ENCODE assay signal across 1 cellular context in the genomic region with DNA sequence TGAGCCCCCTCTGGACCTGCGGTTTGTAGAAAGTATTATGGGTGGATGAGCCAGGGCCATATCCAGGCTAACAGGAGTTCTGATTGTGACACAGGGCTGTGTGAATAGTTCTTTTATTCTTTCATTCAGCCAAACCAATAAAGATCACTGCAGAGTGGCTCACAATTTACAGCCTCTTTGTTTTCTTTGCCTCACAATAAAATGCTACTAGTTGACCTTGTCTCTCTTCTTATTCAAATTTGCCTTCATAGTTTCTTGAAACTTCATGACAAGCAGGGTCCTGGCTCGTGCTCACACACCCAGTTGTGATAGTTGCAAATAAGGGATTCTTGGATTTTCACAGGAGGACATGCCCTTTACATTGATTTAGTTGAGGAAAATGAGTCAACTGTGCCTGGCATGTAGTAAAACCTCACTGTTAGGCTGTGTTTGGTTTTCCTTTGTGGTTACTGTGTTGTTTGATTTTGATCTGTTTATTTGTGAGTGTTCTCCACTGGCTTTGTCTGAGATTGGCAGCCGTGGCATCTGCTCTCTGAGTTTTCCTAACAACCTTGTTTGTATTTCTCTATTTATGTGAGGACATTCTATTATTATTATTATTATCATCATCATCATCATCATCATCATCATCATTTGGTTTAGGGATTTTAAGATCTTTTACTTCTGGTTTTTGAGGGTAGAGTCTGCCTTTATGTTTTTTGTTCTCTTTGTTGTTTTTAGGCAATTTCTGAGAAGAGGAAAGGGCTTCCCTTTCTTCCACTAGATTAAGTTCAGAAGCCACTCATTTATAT.
TF ChIP-seq lines count a peak whose summit lies in the region.

No MANE protein-coding gene starts in this region.

TF ChIP-seq in HepG2, 621 proteins besides CTCF, POLR2A, EP300 and RAD21:
- TF ChIP-seq CREB1 (IDR thresholded peaks at IDR 0.05), result peak; percentile 53
- no peak for TF ChIP-seq CREB1 (CRISPR knock-in tag; IDR thresholded peaks at IDR 0.05)
- TF ChIP-seq, protein P1, sequence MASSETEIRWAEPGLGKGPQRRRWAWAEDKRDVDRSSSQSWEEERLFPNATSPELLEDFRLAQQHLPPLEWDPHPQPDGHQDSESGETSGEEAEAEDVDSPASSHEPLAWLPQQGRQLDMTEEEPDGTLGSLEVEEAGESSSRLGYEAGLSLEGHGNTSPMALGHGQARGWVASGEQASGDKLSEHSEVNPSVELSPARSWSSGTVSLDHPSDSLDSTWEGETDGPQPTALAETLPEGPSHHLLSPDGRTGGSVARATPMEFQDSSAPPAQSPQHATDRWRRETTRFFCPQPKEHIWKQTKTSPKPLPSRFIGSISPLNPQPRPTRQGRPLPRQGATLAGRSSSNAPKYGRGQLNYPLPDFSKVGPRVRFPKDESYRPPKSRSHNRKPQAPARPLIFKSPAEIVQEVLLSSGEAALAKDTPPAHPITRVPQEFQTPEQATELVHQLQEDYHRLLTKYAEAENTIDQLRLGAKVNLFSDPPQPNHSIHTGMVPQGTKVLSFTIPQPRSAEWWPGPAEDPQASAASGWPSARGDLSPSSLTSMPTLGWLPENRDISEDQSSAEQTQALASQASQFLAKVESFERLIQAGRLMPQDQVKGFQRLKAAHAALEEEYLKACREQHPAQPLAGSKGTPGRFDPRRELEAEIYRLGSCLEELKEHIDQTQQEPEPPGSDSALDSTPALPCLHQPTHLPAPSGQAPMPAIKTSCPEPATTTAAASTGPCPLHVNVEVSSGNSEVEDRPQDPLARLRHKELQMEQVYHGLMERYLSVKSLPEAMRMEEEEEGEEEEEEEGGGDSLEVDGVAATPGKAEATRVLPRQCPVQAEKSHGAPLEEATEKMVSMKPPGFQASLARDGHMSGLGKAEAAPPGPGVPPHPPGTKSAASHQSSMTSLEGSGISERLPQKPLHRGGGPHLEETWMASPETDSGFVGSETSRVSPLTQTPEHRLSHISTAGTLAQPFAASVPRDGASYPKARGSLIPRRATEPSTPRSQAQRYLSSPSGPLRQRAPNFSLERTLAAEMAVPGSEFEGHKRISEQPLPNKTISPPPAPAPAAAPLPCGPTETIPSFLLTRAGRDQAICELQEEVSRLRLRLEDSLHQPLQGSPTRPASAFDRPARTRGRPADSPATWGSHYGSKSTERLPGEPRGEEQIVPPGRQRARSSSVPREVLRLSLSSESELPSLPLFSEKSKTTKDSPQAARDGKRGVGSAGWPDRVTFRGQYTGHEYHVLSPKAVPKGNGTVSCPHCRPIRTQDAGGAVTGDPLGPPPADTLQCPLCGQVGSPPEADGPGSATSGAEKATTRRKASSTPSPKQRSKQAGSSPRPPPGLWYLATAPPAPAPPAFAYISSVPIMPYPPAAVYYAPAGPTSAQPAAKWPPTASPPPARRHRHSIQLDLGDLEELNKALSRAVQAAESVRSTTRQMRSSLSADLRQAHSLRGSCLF (CRISPR knock-in tag; IDR thresholded peaks at IDR 0.05; ENCODE audit: borderline replicate concordance), result no peak
